Comparison of ENCODE assay signal across 30 cellular contexts in the genomic region with DNA sequence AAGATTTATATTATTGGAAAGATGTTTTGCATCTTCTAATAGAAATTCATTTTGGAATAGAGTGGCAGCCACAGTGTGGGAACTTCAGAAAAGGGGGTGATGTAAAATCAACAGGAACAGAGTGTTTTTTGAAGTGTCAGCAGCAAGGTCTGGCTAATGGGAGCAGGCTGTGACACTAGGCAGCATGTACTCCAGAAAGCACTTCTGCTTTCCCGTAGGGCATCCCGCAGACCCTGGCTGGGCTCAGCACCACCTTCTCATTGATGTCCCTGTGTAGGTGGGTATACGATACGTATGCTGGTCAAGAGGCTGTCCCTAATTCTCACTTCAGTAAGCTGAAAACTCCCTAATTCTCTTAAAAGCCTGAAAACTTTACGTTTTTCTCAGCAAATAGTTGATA.
DNase-seq lines count a peak whose midpoint lies in the region; ATAC-seq and TF ChIP-seq lines count a peak whose summit lies in the region.
"Had no signal": no experiment of that assay in that cellular context is flagged by ENCODE, and none has a peak within 500 bp of the region (broad histone marks: within the 10 kb centered on the region; RNA-seq: fewer than 3 reads in every experiment).

No MANE protein-coding gene starts in this region.

- DNase-seq in NCI-H146 (lab: John Stamatoyannopoulos, UW) (peak; percentile 15), NCI-H146 treated with DMSO at 0.1 percent for 48 hours (lab: John Stamatoyannopoulos, UW; ENCODE audit: unreplicated experiment) (no peak), NCI-H1092 (lab: John Stamatoyannopoulos, UW) (peak; percentile 27), caudate nucleus (lab: John Stamatoyannopoulos, UW) (peak in 1 of 61 donors; percentile 5), psoas muscle (no peak), A673 (ENCODE audit: low spot score) (no peak), coronary artery (ENCODE audit: low spot score) (no peak), NOMO-1 (lab: John Stamatoyannopoulos, UW; ENCODE audit: unreplicated experiment in 2 of 2) (no peak)
- DNase-seq: activated CD4-positive, alpha-beta memory T cell treated with anti-CD3 and anti-CD28 coated beads, Interleukin-2, amount 10 ng/mL, durations not matched to agents 7 days and 5 days; activated CD8-positive, alpha-beta memory T cell treated with anti-CD3 and anti-CD28 coated beads, Interleukin-2, amount 50 U/mL, for 48 hours; activated naive CD4-positive, alpha-beta T cell treated with anti-CD3 and anti-CD28 coated beads for 36 hours; CD8-positive, alpha-beta memory T cell; cerebellar nuclear complex; dorsolateral prefrontal cortex; foreskin melanocyte; mucosa of descending colon; MV-4-11; NCI-H1930; NCI-H345; NCI-H82; nephron progenitor cell; pancreas; retina; RPMI8226; stimulated activated naive B cell treated with anti-CD40 and anti-IgM and Interleukin-4, amounts not matched to agents 10 μg/mL and 1 μg/mL and 100 μg/mL, for 72 hours; upper lobe of left lung had no signal

- no TSS peak for BruUV-seq in A673 (replicated peaks; lab: Mats Ljungman, UMichigan)

- CTCF ChIA-PET in A673 (lab: Charles Lee): no interaction called here

- intact Hi-C loops in psoas muscle (cut with DNase I) (no loop called here), A673 (cut with micrococcal nuclease; ENCODE audit: unreplicated experiment) (no loop called here)

- H3K9me3 ChIP-seq in psoas muscle (no peaks in the 10 kb centered on the region), A673 (ENCODE audit: low read depth, low read length, poor library complexity, severe bottlenecking) (no peaks in the 10 kb centered on the region)
- H3K9me3 ChIP-seq: mucosa of descending colon, pancreas, SJSA1, upper lobe of left lung had no signal

- peak overlapping the region; percentile 48 for H3K27ac ChIP-seq in caudate nucleus (ENCODE audit: low read depth, low read length)
- peak overlapping the region; percentile 17 for H3K27ac ChIP-seq in psoas muscle
- no peak overlapping the region for H3K27ac ChIP-seq in A673 (ENCODE audit: low read depth, low read length, poor library complexity, severe bottlenecking)
- H3K27ac ChIP-seq in coronary artery: no peak overlapping the region
- H3K27ac ChIP-seq: hepatocyte, pancreas, SJSA1, upper lobe of left lung had no signal

- H3K4me3 ChIP-seq in psoas muscle: no peak overlapping the region
- H3K4me3 ChIP-seq in A673 (ENCODE audit: low read depth, low read length, poor library complexity, severe bottlenecking): no peak overlapping the region
- no peak overlapping the region for H3K4me3 ChIP-seq in coronary artery
- H3K4me3 ChIP-seq: dorsolateral prefrontal cortex, hepatocyte, lung, mucosa of descending colon, pancreas, SJSA1, skin epidermis, upper lobe of left lung had no signal

- WGBS in psoas muscle, 3 donors: 69 to 82% (median 80%) methylated on average over 5 of the region's 5 CpGs

- H3K27me3 ChIP-seq in psoas muscle (ENCODE audit: insufficient read depth in 3 of 3, low read length in 2 of 3) (no peaks in the 10 kb centered on the region), A673 (replicated peaks; ENCODE audit: insufficient read depth, low read depth, low read length, poor library complexity) (no peaks in the 10 kb centered on the region)
- H3K27me3 ChIP-seq: pancreas, SJSA1, upper lobe of left lung had no signal

- TF ChIP-seq CTCF in psoas muscle (IDR thresholded peaks at IDR 0.05) (no peak), A673 (conservative IDR thresholded peaks at IDR 0.05; ENCODE audit: low read depth, low read length) (no peak), coronary artery (IDR thresholded peaks at IDR 0.05) (no peak)

- H3K4me1 ChIP-seq in psoas muscle: peaks cover 55% of the 10 kb centered on the region
- H3K4me1 ChIP-seq in A673 (ENCODE audit: insufficient read depth, low read length, poor library complexity, severe bottlenecking): no peaks in the 10 kb centered on the region
- H3K4me1 ChIP-seq: pancreas, SJSA1, upper lobe of left lung had no signal

- no peaks in the 10 kb centered on the region for H3K36me3 ChIP-seq in psoas muscle (ENCODE audit: insufficient read depth in 1 of 2, low read depth in 1 of 2)
- no peaks in the 10 kb centered on the region for H3K36me3 ChIP-seq in A673 (ENCODE audit: insufficient read depth, low read length, poor library complexity, severe bottlenecking)
- H3K36me3 ChIP-seq: pancreas, SJSA1, upper lobe of left lung had no signal

- peak in 1 of 4 donors; percentile 35 for ATAC-seq in psoas muscle
- ATAC-seq: mucosa of descending colon; pancreas; stimulated activated naive B cell treated with anti-CD40 and anti-IgM and Interleukin-4, amounts not matched to agents 10 μg/mL and 1 μg/mL and 100 μg/mL, for 72 hours had no signal

- POLR2A ChIA-PET in A673 (lab: Charles Lee; ENCODE audit: low non-redundant PET): no interaction called here

Comparison
In these comparisons a context has a peak if more than half of its experiments do, and no peak if none do; other contexts are left out.
1. DNase-seq: peak in NCI-H146 (single experiment) and NCI-H1092 (single experiment); none in NCI-H146 treated with DMSO at 0.1 percent for 48 hours (single experiment), psoas muscle (0 of 2), A673 (single experiment), coronary artery (single experiment) and NOMO-1 (0 of 2).
2. H3K27ac ChIP-seq: peak in caudate nucleus (single experiment) and psoas muscle (single experiment); none in A673 (single experiment) and coronary artery (0 of 2).